ENCODE assay signal across 9 cellular contexts in genomic region chr1:225735252-225736149, GRCh38. TPM values are rescaled to one million over a fixed set of nuclear protein-coding genes. Genes with fewer than 3 reads are reported as not detected.
DNase-seq lines count a peak whose midpoint lies in the region; ATAC-seq and TF ChIP-seq lines count a peak whose summit lies in the region.
"Had no signal": no experiment of that assay in that cellular context is flagged by ENCODE, and none has a peak within 500 bp of the region (broad histone marks: within the 10 kb centered on the region; RNA-seq: fewer than 3 reads in every experiment).

No MANE protein-coding gene starts in this region.

- H2AFZ ChIP-seq in PC-9: peak overlapping the region; percentile 73

- no peaks in the 10 kb centered on the region for H3K79me2 ChIP-seq in PC-9 (ENCODE audit: low read depth)

- H3K4me3 Mint-ChIP-seq in activated T-helper 17 cell treated with anti-CD3 and anti-CD28 coated beads, Interleukin-2, amount 50 U/mL, for 72 hours: no peak overlapping the region
- H3K4me3 Mint-ChIP-seq in T-helper 2 cell treated with Interferon-gamma antibody and Interleukin-4, amounts not matched to agents 5 μg/mL and 100 μg/mL, for 36 hours: no peak overlapping the region

- no peaks in the 10 kb centered on the region for H3K36me3 Mint-ChIP-seq in activated T-helper 17 cell treated with anti-CD3 and anti-CD28 coated beads, Interleukin-2, amount 50 U/mL, for 72 hours (ENCODE audit: low read depth)
- no peaks in the 10 kb centered on the region for H3K36me3 Mint-ChIP-seq in T-helper 2 cell treated with Interferon-gamma antibody and Interleukin-4, amounts not matched to agents 5 μg/mL and 100 μg/mL, for 36 hours (ENCODE audit: low read depth)

- H3K4me1 Mint-ChIP-seq in activated T-helper 17 cell treated with anti-CD3 and anti-CD28 coated beads, Interleukin-2, amount 50 U/mL, for 72 hours: no peaks in the 10 kb centered on the region
- no peaks in the 10 kb centered on the region for H3K4me1 Mint-ChIP-seq in T-helper 2 cell treated with Interferon-gamma antibody and Interleukin-4, amounts not matched to agents 5 μg/mL and 100 μg/mL, for 36 hours (ENCODE audit: low read depth)

- no peaks in the 10 kb centered on the region for H3K27me3 ChIP-seq in PC-9 (ENCODE audit: insufficient read depth, low read depth)

- no peaks in the 10 kb centered on the region for H3K9me2 ChIP-seq in PC-9 (ENCODE audit: insufficient read depth)

- DNase-seq in DMS79 (lab: John Stamatoyannopoulos, UW) (peak; percentile 60), PC-9 (peak; percentile 79 to 90), glomerular visceral epithelial cell (ENCODE audit: extremely low spot score) (peak; percentile 99), pulmonary artery endothelial cell (ENCODE audit: low read depth, low spot score) (peak; percentile 57), middle frontal gyrus (ENCODE audit: extremely low spot score, low spot score) (no peak)
- DNase-seq in stimulated activated naive CD4-positive, alpha-beta T cell treated with Interleukin-2 at 50 U/mL for 16 hours (lab: John Stamatoyannopoulos, UW): no peak
- DNase-seq in T-helper 2 cell treated with Interferon-gamma antibody and Interleukin-4, amounts not matched to agents 5 μg/mL and 100 μg/mL, for 36 hours (ENCODE audit: low spot score): no peak

- no peaks in the 10 kb centered on the region for H3K9me3 Mint-ChIP-seq in activated T-helper 17 cell treated with anti-CD3 and anti-CD28 coated beads, Interleukin-2, amount 50 U/mL, for 72 hours
- H3K9me3 Mint-ChIP-seq in T-helper 2 cell treated with Interferon-gamma antibody and Interleukin-4, amounts not matched to agents 5 μg/mL and 100 μg/mL, for 36 hours: no peaks in the 10 kb centered on the region

- H3F3A ChIP-seq in PC-9 (ENCODE audit: insufficient read depth, low read depth): peaks cover 45% of the 10 kb centered on the region

- H3K4me3 ChIP-seq in PC-9: peak overlapping the region; percentile 18; the same call in 1 of the 2 replicates
- H3K4me3 ChIP-seq: GM12878 had no signal

- TSS peak; percentile 57 for BruUV-seq in PC-9 (replicated peaks; lab: Mats Ljungman, UMichigan)

- H3K9me3 ChIP-seq in PC-9 (ENCODE audit: insufficient read depth, low read depth): no peaks in the 10 kb centered on the region

- no peak for ATAC-seq in activated T-helper 17 cell treated with anti-CD3 and anti-CD28 coated beads, Interleukin-2, amount 50 U/mL, for 72 hours (replicated peaks)
- ATAC-seq: GM12878 had no signal

- peaks cover 3% of the 10 kb centered on the region for H3K27me3 Mint-ChIP-seq in activated T-helper 17 cell treated with anti-CD3 and anti-CD28 coated beads, Interleukin-2, amount 50 U/mL, for 72 hours
- H3K27me3 Mint-ChIP-seq in T-helper 2 cell treated with Interferon-gamma antibody and Interleukin-4, amounts not matched to agents 5 μg/mL and 100 μg/mL, for 36 hours (ENCODE audit: low read depth): peaks cover 2% of the 10 kb centered on the region

- intact Hi-C loops in PC-9 (cut with micrococcal nuclease; ENCODE audit: unreplicated experiment): loop anchor here (1.0 to 2.0 kb wide), 3 partner anchors 35 to 80 kb away; no protein-coding TSS in a partner anchor

- H3K4me1 ChIP-seq in PC-9 (replicated peaks; ENCODE audit: insufficient read depth): peaks cover 63% of the 10 kb centered on the region

- peak overlapping the region; percentile 74 for H3K4me2 ChIP-seq in PC-9

- CTCF ChIA-PET in PC-9 (lab: Charles Lee): interaction anchor here (0.6 to 1.0 kb wide), 3 partner anchors 36 to 179 kb away, joined by 3 to 4 read pairs (median 3); no protein-coding TSS in a partner anchor

- peak overlapping the region; percentile 86 for H3K27ac ChIP-seq in PC-9

- TF ChIP-seq CTCF in PC-9 (conservative IDR thresholded peaks at IDR 0.05): no peak

- POLR2A ChIA-PET in PC-9 (lab: Charles Lee; ENCODE audit: unreplicated experiment): interaction anchor here (0.6 kb wide), 1 partner anchor 31 kb away, joined by 4 read pairs; no protein-coding TSS in a partner anchor

- no peaks in the 10 kb centered on the region for H3K36me3 ChIP-seq in PC-9 (ENCODE audit: low read depth)

- no peak overlapping the region for H3K27ac Mint-ChIP-seq in activated T-helper 17 cell treated with anti-CD3 and anti-CD28 coated beads, Interleukin-2, amount 50 U/mL, for 72 hours
- H3K27ac Mint-ChIP-seq in T-helper 2 cell treated with Interferon-gamma antibody and Interleukin-4, amounts not matched to agents 5 μg/mL and 100 μg/mL, for 36 hours: no peak overlapping the region

- no peaks in the 10 kb centered on the region for H4K20me1 ChIP-seq in PC-9 (ENCODE audit: insufficient read depth)

RNA-seq across cellular contexts. Expression of gene SRP9, which starts 42.1 kb away (rescaled TPM):
- total RNA-seq in PC-9 (2021) (291 and 406 TPM in 2 replicates), pulmonary artery endothelial cell (210 and 267 TPM in 2 replicates)
- 100 to 1,000 TPM; 209 to 281 TPM for total RNA-seq in activated T-helper 17 cell treated with anti-CD3 and anti-CD28 coated beads, Interleukin-2, amount 50 U/mL, for 72 hours

Comparison
In these comparisons a context has a peak if more than half of its experiments do, and no peak if none do; other contexts are left out.
1. DNase-seq: peak in DMS79 (single experiment), PC-9 (2 of 2), glomerular visceral epithelial cell (single experiment) and pulmonary artery endothelial cell (single experiment); none in stimulated activated naive CD4-positive, alpha-beta T cell treated with Interleukin-2 at 50 U/mL for 16 hours (single experiment), middle frontal gyrus (single experiment) and T-helper 2 cell treated with Interferon-gamma antibody and Interleukin-4, amounts not matched to agents 5 μg/mL and 100 μg/mL, for 36 hours (single experiment).